Comparison of ENCODE assay signal across 24 cellular contexts in genomic region chr11:62985351-62985750, GRCh38. TPM values are rescaled to one million over a fixed set of nuclear protein-coding genes. Genes with fewer than 3 reads are reported as not detected.
"Had no signal": no experiment of that assay in that cellular context is flagged by ENCODE, and none has a peak within 500 bp of the region (broad histone marks: within the 10 kb centered on the region; RNA-seq: fewer than 3 reads in every experiment).

No MANE protein-coding gene starts in this region.

- H3K4me3 ChIP-seq: K562, SJSA1, SK-N-MC had no signal

- DNase-seq: Kasumi-1, MM.1S, NCI-H1105, NCI-H1417, NCI-H146, NCI-H1694 treated with DMSO at 0.1 percent for 48 hours, NCI-H1930, NCI-H2081, NCI-H2107, NCI-H2227 treated with DMSO at 0.1 percent for 48 hours, NCI-H524, NCI-H69, NCI-H774, Right ventricle myocardium superior, RPMI8226, SIG-M5 had no signal

- H3K4me1 ChIP-seq: SJSA1 had no signal

- H3K36me3 ChIP-seq: SJSA1 had no signal

- ATAC-seq: K562 had no signal

- H3K27ac ChIP-seq: HL-60, KMS-11, SJSA1, SK-N-MC had no signal

RNA-seq across cellular contexts. Expression of gene SLC22A6, which starts 0.6 kb away (rescaled TPM):
- total RNA-seq: K562, M059J, NCI-H460, Right ventricle myocardium superior, SJSA1 had no signal
- polyA plus RNA-seq: IgD-negative memory B cell, K562 had no signal

RNA-seq across cellular contexts. Expression of gene SLC22A8, which starts 30.3 kb away (rescaled TPM):
- total RNA-seq: K562, M059J, NCI-H460, Right ventricle myocardium superior, SJSA1 had no signal
- polyA plus RNA-seq: IgD-negative memory B cell, K562 had no signal
